Comparison of ENCODE assay signal across 37 cellular contexts in genomic region chr2:40754912-40755311, GRCh38.
"Had no signal": no experiment of that assay in that cellular context is flagged by ENCODE, and none has a peak within 500 bp of the region (broad histone marks: within the 10 kb centered on the region; RNA-seq: fewer than 3 reads in every experiment).

No MANE protein-coding gene starts in this region.

- H3K27me3 ChIP-seq: MG63 had no signal

- H3K4me2 ChIP-seq: KMS-11 had no signal

- H3K9me3 ChIP-seq: MG63 had no signal

- H3K27ac ChIP-seq: KMS-11 had no signal

- DNase-seq: Karpas-422, Kasumi-1, KBM-7, KG1, MG63, MV-4-11, NCI-H1048, NCI-H1092, NCI-H1092 treated with DMSO at 0.1 percent for 48 hours, NCI-H1105, NCI-H1105 treated with DMSO at 0.1 percent for 48 hours, NCI-H1417, NCI-H1417 treated with DMSO at 0.1 percent for 48 hours, NCI-H1436, NCI-H1436 treated with DMSO at 0.1 percent for 48 hours, NCI-H146, NCI-H1694, NCI-H1694 treated with DMSO at 0.1 percent for 48 hours, NCI-H187, NCI-H187 treated with DMSO at 0.1 percent for 48 hours, NCI-H1930, NCI-H2029, NCI-H2029 treated with DMSO at 0.1 percent for 48 hours, NCI-H2081, NCI-H2081 treated with DMSO at 0.1 percent for 48 hours, NCI-H2107, NCI-H2171, NCI-H2171 treated with DMSO at 0.1 percent for 48 hours, NCI-H2227 treated with DMSO at 0.1 percent for 48 hours, NCI-H226, NCI-H345, NCI-H446, NCI-H446 treated with DMSO at 0.1 percent for 48 hours, NCI-H510A, NCI-H510A treated with DMSO at 0.1 percent for 48 hours, NCI-H524 had no signal

- H3K4me3 ChIP-seq: MG63 had no signal

- H3K9ac ChIP-seq: KMS-11 had no signal

- H3K36me3 ChIP-seq: MG63 had no signal
